Comparison of ENCODE assay signal across 23 cellular contexts in the genomic region with DNA sequence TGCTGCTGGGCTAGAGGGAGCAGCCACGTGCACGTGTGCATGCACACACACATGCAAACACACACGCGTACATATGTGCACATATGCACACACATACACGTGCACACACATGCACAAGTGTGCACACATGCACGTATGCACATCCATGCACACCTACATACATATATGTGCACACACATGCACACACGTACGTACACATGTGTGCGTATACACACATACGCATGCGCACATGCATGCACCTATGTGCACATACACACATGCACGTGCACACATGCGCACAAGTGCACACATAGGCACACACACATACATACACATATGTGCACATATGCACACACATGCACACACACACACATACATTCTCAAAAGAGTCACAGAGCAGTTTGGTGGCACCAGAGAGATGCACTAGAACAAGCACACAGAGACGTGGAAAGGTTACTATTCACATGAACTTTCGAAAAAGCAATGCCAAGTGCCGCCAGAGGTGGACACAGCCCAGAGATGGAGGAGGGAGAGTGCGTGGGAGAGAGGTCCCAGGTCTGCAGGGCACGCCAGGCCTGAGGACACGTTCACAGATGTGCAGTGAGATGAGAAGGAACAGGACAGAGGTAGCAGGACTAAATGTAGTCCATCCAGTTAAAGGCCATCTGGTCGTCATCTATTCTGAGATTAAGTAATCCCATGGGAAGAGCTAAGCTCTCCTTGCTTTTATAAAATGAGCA.
DNase-seq lines count a peak whose midpoint lies in the region; ATAC-seq, FAIRE-seq and TF ChIP-seq lines count a peak whose summit lies in the region.
"Had no signal": no experiment of that assay in that cellular context is flagged by ENCODE, and none has a peak within 500 bp of the region (broad histone marks: within the 10 kb centered on the region; RNA-seq: fewer than 3 reads in every experiment).

No MANE protein-coding gene starts in this region.

- no peak overlapping the region for H2AK5ac ChIP-seq in mesenchymal stem cell (ENCODE audit: low read length, severe bottlenecking)

- no peak overlapping the region for H2AFZ ChIP-seq in mesenchymal stem cell (ENCODE audit: low read depth, low read length)

- no peak overlapping the region for H3K4ac ChIP-seq in mesenchymal stem cell (ENCODE audit: low read depth in 1 of 2, low read length in 2 of 2)

- H3K27ac ChIP-seq in mesenchymal stem cell (ENCODE audit: low read length, poor library complexity, severe bottlenecking), result no peak overlapping the region
- H3K27ac ChIP-seq: C4-2B, esophagus squamous epithelium, lower lobe of right lung, thoracic aorta, VCaP had no signal

- no peak overlapping the region for H3K9ac ChIP-seq in mesenchymal stem cell (ENCODE audit: low read length)

- no peaks in the 10 kb centered on the region for H3K9me3 Mint-ChIP-seq in activated naive CD4-positive, alpha-beta T cell treated with anti-CD3 and anti-CD28 coated beads, Interleukin-2, amount 50 U/mL, for 72 hours
- H3K9me3 Mint-ChIP-seq: activated naive CD4-positive, alpha-beta T cell treated with anti-CD3 and anti-CD28 coated beads, Interleukin-2, amount 10 ng/mL, durations not matched to agents 7 days and 5 days; stimulated activated naive B cell treated with anti-CD40 and anti-IgM and Interleukin-4, amounts not matched to agents 10 μg/mL and 1 μg/mL and 100 μg/mL, for 72 hours had no signal

- H3K4me3 ChIP-seq in bronchial epithelial cell (ENCODE audit: low read depth, low read length), result no peak overlapping the region
- H3K4me3 ChIP-seq in mesenchymal stem cell (ENCODE audit: insufficient read depth in 1 of 2, low read depth in 1 of 2, low read length in 2 of 2), result no peak overlapping the region
- H3K4me3 ChIP-seq: esophagus squamous epithelium, lower lobe of right lung, thoracic aorta had no signal

- peak; percentile 72 for FAIRE-seq in bronchial epithelial cell (lab: Jason Lieb, UNC)
- FAIRE-seq: GM19239, small intestine had no signal

- no peak for TF ChIP-seq CTCF in bronchial epithelial cell (IDR thresholded peaks at IDR 0.05; ENCODE audit: insufficient read depth, low read length, severe bottlenecking)

- H3K27ac Mint-ChIP-seq in activated naive CD4-positive, alpha-beta T cell treated with anti-CD3 and anti-CD28 coated beads, Interleukin-2, amount 50 U/mL, for 72 hours, result no peak overlapping the region
- H3K27ac Mint-ChIP-seq: activated naive CD4-positive, alpha-beta T cell treated with anti-CD3 and anti-CD28 coated beads, Interleukin-2, amount 10 ng/mL, durations not matched to agents 7 days and 5 days; stimulated activated naive B cell treated with anti-CD40 and anti-IgM and Interleukin-4, amounts not matched to agents 10 μg/mL and 1 μg/mL and 100 μg/mL, for 72 hours had no signal

- no peak overlapping the region for H3K4me2 ChIP-seq in mesenchymal stem cell (ENCODE audit: low read length, poor library complexity, severe bottlenecking)

- no peak for ATAC-seq in activated naive CD4-positive, alpha-beta T cell treated with anti-CD3 and anti-CD28 coated beads, Interleukin-2, amount 50 U/mL, for 72 hours
- ATAC-seq: lower lobe of right lung; stimulated activated naive B cell treated with anti-CD40 and anti-IgM and Interleukin-4, amounts not matched to agents 10 μg/mL and 1 μg/mL and 100 μg/mL, for 72 hours had no signal

- DNase-seq in D341Med (ENCODE audit: low spot score) (peak; percentile 64), NCI-H524 treated with DMSO at 0.1 percent for 48 hours (lab: John Stamatoyannopoulos, UW) (peak; percentile 77), bronchial epithelial cell (ENCODE audit: low read depth) (no peak), mesenchymal stem cell (peak; percentile 39), SIG-M5 (lab: John Stamatoyannopoulos, UW) (no peak), NCI-H128 (lab: John Stamatoyannopoulos, UW; ENCODE audit: unreplicated experiment) (no peak)
- DNase-seq in activated naive CD4-positive, alpha-beta T cell treated with anti-CD3 and anti-CD28 coated beads, Interleukin-2, amount 50 U/mL, for 72 hours (ENCODE audit: low spot score in 2 of 2), result no peak
- DNase-seq in stimulated activated CD8-positive, alpha-beta memory T cell treated with anti-CD3 and anti-CD28 coated beads, Interleukin-4, amount 100 ng/mL, for 48 hours, result no peak
- DNase-seq: activated CD4-positive, alpha-beta T cell treated with anti-CD3 and anti-CD28 coated beads, Interleukin-2, amount 50 U/mL, for 1 hour; activated naive CD4-positive, alpha-beta T cell treated with anti-CD3 and anti-CD28 coated beads, Interleukin-2, amount 10 ng/mL, durations not matched to agents 7 days and 5 days; Calu3; esophagus squamous epithelium; islet precursor cell; KBM-7; lower lobe of right lung; NCI-H1436; NCI-H510A treated with DMSO at 0.1 percent for 48 hours; stimulated activated naive B cell treated with anti-CD40 and anti-IgM and Interleukin-4, amounts not matched to agents 10 μg/mL and 1 μg/mL and 100 μg/mL, for 72 hours had no signal

- peak overlapping the region in 1 of 2 experiments; percentile 1 for H3K14ac ChIP-seq in mesenchymal stem cell (ENCODE audit: low read length in 2 of 2)

- H4K91ac ChIP-seq in mesenchymal stem cell (ENCODE audit: low read length), result peak overlapping the region; percentile 1

- H2BK5ac ChIP-seq in mesenchymal stem cell (ENCODE audit: low read depth, low read length, poor library complexity, severe bottlenecking), result no peak overlapping the region

- no peaks in the 10 kb centered on the region for H3K36me3 Mint-ChIP-seq in activated naive CD4-positive, alpha-beta T cell treated with anti-CD3 and anti-CD28 coated beads, Interleukin-2, amount 50 U/mL, for 72 hours
- H3K36me3 Mint-ChIP-seq: activated naive CD4-positive, alpha-beta T cell treated with anti-CD3 and anti-CD28 coated beads, Interleukin-2, amount 10 ng/mL, durations not matched to agents 7 days and 5 days; stimulated activated naive B cell treated with anti-CD40 and anti-IgM and Interleukin-4, amounts not matched to agents 10 μg/mL and 1 μg/mL and 100 μg/mL, for 72 hours had no signal

- H3K9me3 ChIP-seq in mesenchymal stem cell (ENCODE audit: control insufficient read depth, low read length), result no peaks in the 10 kb centered on the region
- H3K9me3 ChIP-seq: esophagus squamous epithelium, lower lobe of right lung, thoracic aorta had no signal

- H3K27me3 ChIP-seq in bronchial epithelial cell (ENCODE audit: control insufficient read depth, insufficient read depth, low read length) (no peaks in the 10 kb centered on the region), mesenchymal stem cell (ENCODE audit: control insufficient read depth in 1 of 2, insufficient read depth in 1 of 2, low read length in 2 of 2) (peaks cover 0 to 10% of the 10 kb centered on the region in 2 experiments)
- H3K27me3 ChIP-seq: esophagus squamous epithelium had no signal

- peak overlapping the region in 1 of 2 experiments; percentile 67 for H3K18ac ChIP-seq in mesenchymal stem cell (ENCODE audit: low read depth in 1 of 2, low read length in 2 of 2)

- H2BK15ac ChIP-seq in mesenchymal stem cell (ENCODE audit: low read depth, poor library complexity, severe bottlenecking), result no peak overlapping the region

- no peak overlapping the region for H3K23ac ChIP-seq in mesenchymal stem cell (ENCODE audit: low read length in 2 of 2)

- H2BK120ac ChIP-seq in mesenchymal stem cell (ENCODE audit: low read depth, low read length), result no peak overlapping the region

- H3K36me3 ChIP-seq in bronchial epithelial cell (ENCODE audit: control insufficient read depth, insufficient read depth, low read length) (no peaks in the 10 kb centered on the region), mesenchymal stem cell (ENCODE audit: control insufficient read depth in 1 of 2, insufficient read depth in 2 of 2, low read depth in 1 of 2, low read length in 2 of 2) (no peaks in the 10 kb centered on the region)
- H3K36me3 ChIP-seq: esophagus squamous epithelium, lower lobe of right lung, thoracic aorta had no signal

- H3K79me1 ChIP-seq in mesenchymal stem cell (replicated peaks; ENCODE audit: low read length, poor library complexity, severe bottlenecking), result no peaks in the 10 kb centered on the region

- H4K8ac ChIP-seq in mesenchymal stem cell (ENCODE audit: low read length), result no peak overlapping the region

- H3K4me1 ChIP-seq in mesenchymal stem cell (ENCODE audit: control insufficient read depth, insufficient read depth, low read depth, low read length), result peaks cover 7% of the 10 kb centered on the region
- H3K4me1 ChIP-seq: lower lobe of right lung had no signal

- H2BK12ac ChIP-seq in mesenchymal stem cell (ENCODE audit: low read length in 2 of 2), result peak overlapping the region in 1 of 2 experiments; percentile 38

- WGBS in mesenchymal stem cell, result 79% methylated on average over 20 of the region's 20 CpGs

Comparison
In these comparisons a context has a peak if more than half of its experiments do, and no peak if none do; other contexts are left out.
1. DNase-seq: peak in D341Med (single experiment), NCI-H524 treated with DMSO at 0.1 percent for 48 hours (single experiment) and mesenchymal stem cell (single experiment); none in bronchial epithelial cell (single experiment), SIG-M5 (single experiment), activated naive CD4-positive, alpha-beta T cell treated with anti-CD3 and anti-CD28 coated beads, Interleukin-2, amount 50 U/mL, for 72 hours (0 of 2), stimulated activated CD8-positive, alpha-beta memory T cell treated with anti-CD3 and anti-CD28 coated beads, Interleukin-4, amount 100 ng/mL, for 48 hours (single experiment) and NCI-H128 (single experiment).